14 cellular contexts compared by ENCODE assay signal in the genomic region with DNA sequence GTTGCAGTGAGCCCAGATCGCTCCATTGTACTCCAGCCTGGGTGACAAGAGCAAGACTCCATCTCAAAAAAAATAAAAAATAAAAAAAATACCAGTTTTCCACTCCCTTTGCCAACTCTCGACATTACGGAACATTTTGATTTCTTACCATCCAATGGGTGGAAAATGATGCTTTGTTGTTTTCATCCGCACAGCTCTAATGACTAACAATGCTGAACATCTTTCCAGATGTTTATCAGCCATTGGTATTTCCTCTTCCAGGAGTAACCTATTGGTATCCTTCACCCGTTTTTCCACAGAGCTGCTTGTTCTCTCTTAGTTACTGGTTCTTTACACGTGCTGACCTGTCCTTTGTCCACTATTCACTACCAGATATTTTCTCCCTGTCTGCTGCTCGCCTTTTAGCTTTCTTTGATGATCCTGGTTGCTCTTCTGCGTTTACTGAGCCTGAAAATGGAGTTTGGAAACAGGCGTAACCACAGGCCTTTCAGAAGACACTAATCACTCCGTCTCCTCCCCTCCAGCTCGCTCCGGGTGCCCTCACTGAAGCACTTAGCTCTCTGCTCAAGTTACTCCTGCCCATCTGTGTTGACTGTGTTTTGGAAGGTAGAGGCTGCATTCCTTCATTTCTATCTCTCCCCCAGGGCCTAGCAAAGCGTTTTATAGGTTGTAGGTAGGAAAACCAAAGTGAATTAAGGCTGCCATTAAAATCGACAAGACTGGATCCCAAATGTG. TPM values are rescaled to one million over a fixed set of nuclear protein-coding genes. Genes with fewer than 3 reads are reported as not detected.
A peak's percentile ranks its signal among the peaks of the same experiment; 100 is the strongest.
DNase-seq lines count a peak whose midpoint lies in the region; ATAC-seq lines count a peak whose summit lies in the region.
"Had no signal": no experiment of that assay in that cellular context is flagged by ENCODE, and none has a peak within 500 bp of the region (broad histone marks: within the 10 kb centered on the region; RNA-seq: fewer than 3 reads in every experiment).

No MANE protein-coding gene starts in this region.

- WGBS in mesodermal cell (ENCODE audit: insufficient coverage in 2 of 2), 2 experiments = 92 to 94% methylated on average over 7 to 8 of the region's 14 CpGs

- peak overlapping the region; percentile 50 for H3K27ac ChIP-seq in mesodermal cell (ENCODE audit: low read depth, low read length, severe bottlenecking)

- H3K27me3 Mint-ChIP-seq in activated T-helper 1 cell treated with anti-CD3 and anti-CD28 coated beads, Interleukin-12 subunit alpha, Interleukin-12 subunit beta, Interleukin-2, Interleukin-4 antibody, amounts not matched to agents 30 ng/mL and 10 ng/mL and 1 ng/mL, durations not matched to agents 14 hours and 24 hours and 36 hours (ENCODE audit: insufficient read depth) = no peaks in the 10 kb centered on the region

- peak overlapping the region; percentile 15 for H3K27ac Mint-ChIP-seq in activated T-helper 1 cell treated with anti-CD3 and anti-CD28 coated beads, Interleukin-12 subunit alpha, Interleukin-12 subunit beta, Interleukin-2, Interleukin-4 antibody, amounts not matched to agents 30 ng/mL and 10 ng/mL and 1 ng/mL, durations not matched to agents 14 hours and 24 hours and 36 hours
- H3K27ac Mint-ChIP-seq: CD8-positive, alpha-beta T cell had no signal

- intact Hi-C loops in activated T-helper 1 cell treated with anti-CD3 and anti-CD28 coated beads, Interleukin-12 subunit alpha, Interleukin-12 subunit beta, Interleukin-2, Interleukin-4 antibody, amounts not matched to agents 30 ng/mL and 10 ng/mL and 1 ng/mL, durations not matched to agents 14 hours and 24 hours and 36 hours (cut with micrococcal nuclease) = no loop called here
- intact Hi-C loops in sciatic nerve (cut with DNase I) = no loop called here

- peaks cover 13% of the 10 kb centered on the region for H3K4me1 ChIP-seq in mesodermal cell (ENCODE audit: control insufficient read depth, insufficient read depth, low read length, poor library complexity, severe bottlenecking)

- H3K4me3 ChIP-seq in mesodermal cell (ENCODE audit: extremely low read depth, insufficient read depth, low read length, poor library complexity, severe bottlenecking) = no peak overlapping the region

- ATAC-seq in sciatic nerve (no peak), GM18498 (IDR thresholded peaks at IDR 0.05; ENCODE audit: unreplicated experiment) (no peak)
- ATAC-seq: CD8-positive, alpha-beta T cell had no signal

- no peak overlapping the region for H3K4me3 Mint-ChIP-seq in activated T-helper 1 cell treated with anti-CD3 and anti-CD28 coated beads, Interleukin-12 subunit alpha, Interleukin-12 subunit beta, Interleukin-2, Interleukin-4 antibody, amounts not matched to agents 30 ng/mL and 10 ng/mL and 1 ng/mL, durations not matched to agents 14 hours and 24 hours and 36 hours
- H3K4me3 Mint-ChIP-seq: CD8-positive, alpha-beta T cell had no signal

- DNase-seq in AG08395 (ENCODE audit: low spot score) (peak; percentile 33), DMS79 (lab: John Stamatoyannopoulos, UW) (peak; percentile 56), sciatic nerve (ENCODE audit: low spot score) (no peak), NCI-H2029 (lab: John Stamatoyannopoulos, UW) (no peak)
- DNase-seq in activated T-helper 1 cell treated with anti-CD3 and anti-CD28 coated beads, Interleukin-12 subunit alpha, Interleukin-12 subunit beta, Interleukin-2, Interleukin-4 antibody, amounts not matched to agents 30 ng/mL and 10 ng/mL and 1 ng/mL, durations not matched to agents 14 hours and 24 hours and 36 hours (ENCODE audit: low spot score) = no peak
- DNase-seq: CD8-positive, alpha-beta T cell; H7; Karpas-422; NCI-H187 treated with DMSO at 0.1 percent for 48 hours; NCI-H345; NCI-H748 treated with DMSO at 0.1 percent for 48 hours; SK-N-SH had no signal

- no peaks in the 10 kb centered on the region for H3K9me3 Mint-ChIP-seq in activated T-helper 1 cell treated with anti-CD3 and anti-CD28 coated beads, Interleukin-12 subunit alpha, Interleukin-12 subunit beta, Interleukin-2, Interleukin-4 antibody, amounts not matched to agents 30 ng/mL and 10 ng/mL and 1 ng/mL, durations not matched to agents 14 hours and 24 hours and 36 hours
- H3K9me3 Mint-ChIP-seq: CD8-positive, alpha-beta T cell had no signal

- H3K9me3 ChIP-seq in mesodermal cell (ENCODE audit: control insufficient read depth, low read length) = no peaks in the 10 kb centered on the region
- H3K9me3 ChIP-seq: SK-N-SH had no signal

- peaks cover 62% of the 10 kb centered on the region for H3K36me3 ChIP-seq in mesodermal cell (ENCODE audit: control insufficient read depth, insufficient read depth, low read length)

- H3K36me3 Mint-ChIP-seq in activated T-helper 1 cell treated with anti-CD3 and anti-CD28 coated beads, Interleukin-12 subunit alpha, Interleukin-12 subunit beta, Interleukin-2, Interleukin-4 antibody, amounts not matched to agents 30 ng/mL and 10 ng/mL and 1 ng/mL, durations not matched to agents 14 hours and 24 hours and 36 hours (ENCODE audit: low read depth) = peaks cover 27% of the 10 kb centered on the region

- H3K4me1 Mint-ChIP-seq in activated T-helper 1 cell treated with anti-CD3 and anti-CD28 coated beads, Interleukin-12 subunit alpha, Interleukin-12 subunit beta, Interleukin-2, Interleukin-4 antibody, amounts not matched to agents 30 ng/mL and 10 ng/mL and 1 ng/mL, durations not matched to agents 14 hours and 24 hours and 36 hours (ENCODE audit: low read depth) = no peaks in the 10 kb centered on the region

RNA-seq across cellular contexts. Expression of gene SHPK, which starts 9.1 kb away (rescaled TPM):
- 20.0 and 21.5 TPM in 2 replicates for total RNA-seq in activated T-helper 1 cell treated with anti-CD3 and anti-CD28 coated beads, Interleukin-12 subunit alpha, Interleukin-12 subunit beta, Interleukin-2, Interleukin-4 antibody, amounts not matched to agents 30 ng/mL and 10 ng/mL and 1 ng/mL, durations not matched to agents 14 hours and 24 hours and 36 hours
- 14.3 TPM for polyA plus RNA-seq in mesodermal cell (2013, experiment 1 of 2)
- 11.1 TPM for polyA plus RNA-seq in mesodermal cell (2013, experiment 2 of 2)
- total RNA-seq in sciatic nerve = 17.7 TPM

RNA-seq across cellular contexts. Expression of gene CTNS, which starts 9.6 kb away (rescaled TPM):
- 47.5 and 55.3 TPM in 2 replicates for total RNA-seq in activated T-helper 1 cell treated with anti-CD3 and anti-CD28 coated beads, Interleukin-12 subunit alpha, Interleukin-12 subunit beta, Interleukin-2, Interleukin-4 antibody, amounts not matched to agents 30 ng/mL and 10 ng/mL and 1 ng/mL, durations not matched to agents 14 hours and 24 hours and 36 hours
- polyA plus RNA-seq in mesodermal cell (2013, experiment 1 of 2) = 13.1 TPM
- polyA plus RNA-seq in mesodermal cell (2013, experiment 2 of 2) = 10.5 TPM
- 15.7 TPM for total RNA-seq in sciatic nerve

RNA-seq across cellular contexts. Expression of gene TRPV1, which starts 17.8 kb away (rescaled TPM):
- 7.5 and 8.3 TPM in 2 replicates for total RNA-seq in activated T-helper 1 cell treated with anti-CD3 and anti-CD28 coated beads, Interleukin-12 subunit alpha, Interleukin-12 subunit beta, Interleukin-2, Interleukin-4 antibody, amounts not matched to agents 30 ng/mL and 10 ng/mL and 1 ng/mL, durations not matched to agents 14 hours and 24 hours and 36 hours
- 2.2 TPM for polyA plus RNA-seq in mesodermal cell (2013, experiment 1 of 2)
- 2.2 TPM for polyA plus RNA-seq in mesodermal cell (2013, experiment 2 of 2)
- 11.1 TPM for total RNA-seq in sciatic nerve

RNA-seq across cellular contexts. Expression of gene TAX1BP3, which starts 41.4 kb away (rescaled TPM):
- total RNA-seq in activated T-helper 1 cell treated with anti-CD3 and anti-CD28 coated beads, Interleukin-12 subunit alpha, Interleukin-12 subunit beta, Interleukin-2, Interleukin-4 antibody, amounts not matched to agents 30 ng/mL and 10 ng/mL and 1 ng/mL, durations not matched to agents 14 hours and 24 hours and 36 hours = 29.3 and 30.1 TPM in 2 replicates
- polyA plus RNA-seq in mesodermal cell (2013, experiment 1 of 2) = 156 TPM
- 123 TPM for polyA plus RNA-seq in mesodermal cell (2013, experiment 2 of 2)
- 168 TPM for total RNA-seq in sciatic nerve

RNA-seq across cellular contexts. Expression of gene EMC6, which starts 41.6 kb away (rescaled TPM):
- 63.6 and 73.3 TPM in 2 replicates for total RNA-seq in activated T-helper 1 cell treated with anti-CD3 and anti-CD28 coated beads, Interleukin-12 subunit alpha, Interleukin-12 subunit beta, Interleukin-2, Interleukin-4 antibody, amounts not matched to agents 30 ng/mL and 10 ng/mL and 1 ng/mL, durations not matched to agents 14 hours and 24 hours and 36 hours
- polyA plus RNA-seq in mesodermal cell (2013, experiment 1 of 2) = 82.4 TPM
- 69.8 TPM for polyA plus RNA-seq in mesodermal cell (2013, experiment 2 of 2)
- 18.4 TPM for total RNA-seq in sciatic nerve

Comparison
In these comparisons a context has a peak if more than half of its experiments do, and no peak if none do; other contexts are left out.
1. DNase-seq: peak in AG08395 (single experiment) and DMS79 (single experiment); none in activated T-helper 1 cell treated with anti-CD3 and anti-CD28 coated beads, Interleukin-12 subunit alpha, Interleukin-12 subunit beta, Interleukin-2, Interleukin-4 antibody, amounts not matched to agents 30 ng/mL and 10 ng/mL and 1 ng/mL, durations not matched to agents 14 hours and 24 hours and 36 hours (single experiment), sciatic nerve (single experiment) and NCI-H2029 (single experiment).